In the genomic region with DNA sequence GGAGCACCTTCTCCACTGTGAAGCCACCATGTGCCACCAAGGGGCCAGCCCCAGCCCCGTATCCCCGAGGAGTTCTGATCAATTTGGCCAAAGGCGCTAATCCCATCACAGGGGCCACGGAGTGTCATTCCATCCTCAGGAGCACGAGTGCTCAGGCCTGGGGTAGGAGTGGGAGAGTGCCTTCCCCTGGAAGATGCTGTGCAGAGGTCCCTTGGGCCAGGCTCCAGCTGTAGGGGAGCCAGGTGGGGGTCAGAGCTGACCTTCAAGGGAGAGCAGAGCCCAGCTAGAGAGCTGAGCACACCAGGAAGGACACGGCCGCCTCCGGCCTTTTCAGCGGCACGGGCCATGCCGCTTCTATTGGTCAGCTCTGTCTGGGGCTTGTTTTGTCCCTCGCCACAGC, we compare ENCODE assay signal across 25 cellular contexts.
"Had no signal": no experiment of that assay in that cellular context is flagged by ENCODE, and none has a peak within 500 bp of the region (broad histone marks: within the 10 kb centered on the region; RNA-seq: fewer than 3 reads in every experiment).

No MANE protein-coding gene starts in this region.

- H3K4me2 ChIP-seq: KMS-11 had no signal

- H3K27me3 ChIP-seq: Peyer's patch had no signal

- H3K4me3 ChIP-seq: breast epithelium, Peyer's patch had no signal

- DNase-seq: activated B cell treated with CpG ODN at 0.5 μM for 24 hours; activated CD4-positive, alpha-beta T cell treated with anti-CD3 and anti-CD28 coated beads for 1 hour; activated CD4-positive, alpha-beta T cell treated with anti-CD3 and anti-CD28 coated beads, Interleukin-2, amount 10 ng/mL, durations not matched to agents 24 days and 14 days; activated CD4-positive, alpha-beta T cell treated with anti-CD3 and anti-CD28 coated beads, Interleukin-2, amount 50 U/mL, for 48 hours; activated naive CD4-positive, alpha-beta T cell; activated T-cell treated with anti-CD3 and anti-CD28 coated beads, Interleukin-2, amount 50 U/mL, for 72 hours; aorta; caudate nucleus; MV-4-11; NCI-H1092 treated with DMSO at 0.1 percent for 48 hours; NCI-H1417 treated with DMSO at 0.1 percent for 48 hours; NCI-H1694; NCI-H2029; NCI-H2107; NCI-H345; NCI-H510A; NCI-H69; SHP77 treated with DMSO at 0.1 percent for 48 hours; T-cell; T-helper 2 cell; T1000 had no signal

- H3K36me3 ChIP-seq: breast epithelium, Peyer's patch had no signal

- H3K9me3 ChIP-seq: breast epithelium, Peyer's patch had no signal

- H3K4me1 ChIP-seq: breast epithelium had no signal

- H3K27ac ChIP-seq: breast epithelium, KMS-11, Peyer's patch, RWPE1 had no signal

- H3K9ac ChIP-seq: KMS-11 had no signal

- ATAC-seq: activated T-cell treated with anti-CD3 and anti-CD28 coated beads, Interleukin-2, amount 50 U/mL, for 72 hours; T-cell had no signal
